In genomic region chr20:16801919-16802651, GRCh38 we compare ENCODE assay signal across 8 cellular contexts. TPM values are rescaled to one million over a fixed set of nuclear protein-coding genes. Genes with fewer than 3 reads are reported as not detected.
DNase-seq lines count a peak whose midpoint lies in the region; ATAC-seq and TF ChIP-seq lines count a peak whose summit lies in the region.

No MANE protein-coding gene starts in this region.

- dilution Hi-C loops in IMR-90 (cut with HindIII; ENCODE audit: low sequenced_read_pairs, unreplicated experiment): loop anchor here (10.0 kb wide), 1 partner anchor 633 kb away; no protein-coding TSS in a partner anchor

- BruUV-seq in IMR-90 (replicated peaks; lab: Mats Ljungman, UMichigan): no TSS peak

- H2BK15ac ChIP-seq in IMR-90 (ENCODE audit: low read depth, low read length): no peak overlapping the region

- H3K4me1 Mint-ChIP-seq in CD14-positive monocyte: no peaks in the 10 kb centered on the region

- H4K8ac ChIP-seq in IMR-90 (ENCODE audit: low read depth in 2 of 2, low read length in 2 of 2): no peak overlapping the region

- no peaks in the 10 kb centered on the region for H3K9me3 Mint-ChIP-seq in CD14-positive monocyte

- no peak overlapping the region for H3K4me3 ChIP-seq in IMR-90 (ENCODE audit: insufficient read depth, low read depth, low read length)
- no peak overlapping the region for H3K4me3 ChIP-seq in OCI-LY3 (ENCODE audit: low read length)
- H3K4me3 ChIP-seq in foreskin fibroblast (ENCODE audit: low read depth in 1 of 2, low read length in 2 of 2): no peak overlapping the region
- H3K4me3 ChIP-seq in parathyroid adenoma (ENCODE audit: low read depth, low read length): no peak overlapping the region

- peaks cover 1 to 15% (median 14%) of the 10 kb centered on the region in 3 donors for H3K27me3 Mint-ChIP-seq in CD14-positive monocyte (ENCODE audit: low read depth in 3 of 3)

- H3K79me1 ChIP-seq in IMR-90 (ENCODE audit: low read depth in 1 of 2, low read length in 2 of 2): no peaks in the 10 kb centered on the region

- H4K5ac ChIP-seq in IMR-90 (ENCODE audit: low read depth, low read length): no peak overlapping the region

- H2BK5ac ChIP-seq in IMR-90 (ENCODE audit: low read depth, low read length, poor library complexity, severe bottlenecking): no peak overlapping the region

- H3K14ac ChIP-seq in IMR-90 (replicated peaks; ENCODE audit: low read depth, low read length): no peak overlapping the region

- H3K27ac ChIP-seq in IMR-90 (ENCODE audit: insufficient read depth, low read length) (no peak overlapping the region), OCI-LY3 (ENCODE audit: low read length) (no peak overlapping the region), parathyroid adenoma (no peak overlapping the region)

- no peak overlapping the region for H3K4me3 Mint-ChIP-seq in CD14-positive monocyte

- 83% methylated on average over 4 of the region's 15 CpGs; no CpG with 5 or more reads in 1 of the 2 experiments for WGBS in IMR-90 (ENCODE audit: extremely low coverage in 2 of 2, insufficient read length in 1 of 2), 2 experiments

- H4K20me1 ChIP-seq in IMR-90 (ENCODE audit: insufficient read depth, low read length) (no peaks in the 10 kb centered on the region), OCI-LY3 (ENCODE audit: insufficient read depth, low read length) (no peaks in the 10 kb centered on the region)

- H3K9ac ChIP-seq in IMR-90 (ENCODE audit: low read depth, low read length): no peak overlapping the region
- H3K9ac ChIP-seq in OCI-LY3 (ENCODE audit: low read length): no peak overlapping the region
- no peak overlapping the region for H3K9ac ChIP-seq in parathyroid adenoma

- no peaks in the 10 kb centered on the region for H3K4me1 ChIP-seq in IMR-90 (ENCODE audit: control insufficient read depth, insufficient read depth, low read length)
- H3K4me1 ChIP-seq in OCI-LY3 (ENCODE audit: low read length): no peaks in the 10 kb centered on the region
- H3K4me1 ChIP-seq in parathyroid adenoma: no peaks in the 10 kb centered on the region

- H4K91ac ChIP-seq in IMR-90 (ENCODE audit: insufficient read depth, low read depth, low read length): no peak overlapping the region

- DNase-seq in CD14-positive monocyte (ENCODE audit: low spot score): no peak
- peak; percentile 53 for DNase-seq in IMR-90
- peak; percentile 70 to 75 for DNase-seq in activated T-cell treated with anti-CD3 and anti-CD28 coated beads, Interleukin-2, amount 50 U/mL, for 48 hours
- DNase-seq in foreskin fibroblast: peak; percentile 24 to 76

- no peak overlapping the region for H3K27ac Mint-ChIP-seq in CD14-positive monocyte

- CTCF ChIA-PET in IMR-90 (lab: Yijun Ruan, JAX): interaction anchor here (0.5 to 6.4 kb wide), 6 partner anchors 357 to 681 kb away, joined by 3 to 113 read pairs (median 4); no protein-coding TSS in a partner anchor

- POLR2A ChIA-PET in IMR-90 (lab: Charles Lee; ENCODE audit: unreplicated experiment): no interaction called here

- H2BK120ac ChIP-seq in IMR-90 (ENCODE audit: low read depth, low read length): no peak overlapping the region

- ATAC-seq in GM19324 (IDR thresholded peaks at IDR 0.05; ENCODE audit: low FRiP score, unreplicated experiment): peak; percentile 59
- peak; percentile 81 for ATAC-seq in IMR-90 (ENCODE audit: low read depth)
- ATAC-seq in HG03135 (IDR thresholded peaks at IDR 0.05; ENCODE audit: unreplicated experiment): no peak

- H3K4ac ChIP-seq in IMR-90 (ENCODE audit: low read depth, low read length): no peak overlapping the region

- peak; percentile 86 for TF ChIP-seq CTCF in CD14-positive monocyte (IDR thresholded peaks at IDR 0.05)
- peak; percentile 92 for TF ChIP-seq CTCF in IMR-90 (conservative IDR thresholded peaks at IDR 0.05; ENCODE audit: low read depth, low read length)
- TF ChIP-seq CTCF in OCI-LY3 (IDR thresholded peaks at IDR 0.05; ENCODE audit: low read depth, low read length): peak; percentile 92
- TF ChIP-seq CTCF in foreskin fibroblast (IDR thresholded peaks at IDR 0.05; ENCODE audit: low read depth, low read length): peak; percentile 84
- TF ChIP-seq CTCF in parathyroid adenoma (IDR thresholded peaks at IDR 0.05): peak; percentile 90

- peaks cover 6% of the 10 kb centered on the region for H3K27me3 ChIP-seq in IMR-90 (ENCODE audit: control insufficient read depth, insufficient read depth, low read length)
- H3K27me3 ChIP-seq in OCI-LY3 (ENCODE audit: low read depth, low read length): peaks cover 67% of the 10 kb centered on the region
- H3K27me3 ChIP-seq in parathyroid adenoma (ENCODE audit: control insufficient read depth, insufficient read depth, low read length): no peaks in the 10 kb centered on the region

- H3K9me1 ChIP-seq in IMR-90 (ENCODE audit: insufficient read depth, low read length): no peaks in the 10 kb centered on the region

- TF ChIP-seq RAD21 in IMR-90 (IDR thresholded peaks at IDR 0.05; ENCODE audit: low read length): peak; percentile 87

- H3K4me2 ChIP-seq in IMR-90 (ENCODE audit: low read depth, low read length): no peak overlapping the region
- no peak overlapping the region for H3K4me2 ChIP-seq in OCI-LY3 (ENCODE audit: low read length)
- no peak overlapping the region for H3K4me2 ChIP-seq in parathyroid adenoma (ENCODE audit: low read length)

- no peak overlapping the region for H3K23ac ChIP-seq in IMR-90 (ENCODE audit: low read depth, low read length)

- H3K56ac ChIP-seq in IMR-90 (ENCODE audit: extremely low read depth, insufficient read depth, low read length): no peak overlapping the region

- in situ Hi-C loops in IMR-90 (cut with MboI; ENCODE audit: low sequenced_read_pairs): loop anchor here (25.0 kb wide), 1 partner anchor 435 kb away; the partner anchor contains the start of gene PCSK2

- no peaks in the 10 kb centered on the region for H3K79me2 ChIP-seq in OCI-LY3 (ENCODE audit: low read length)
- H3K79me2 ChIP-seq in parathyroid adenoma: no peaks in the 10 kb centered on the region

- H3K36me3 ChIP-seq in IMR-90 (ENCODE audit: control insufficient read depth, insufficient read depth, low read length): no peaks in the 10 kb centered on the region
- H3K36me3 ChIP-seq in OCI-LY3 (replicated peaks; ENCODE audit: low read depth, low read length): no peaks in the 10 kb centered on the region
- no peaks in the 10 kb centered on the region for H3K36me3 ChIP-seq in parathyroid adenoma (ENCODE audit: control insufficient read depth, insufficient read depth, low read length)

- H2AFZ ChIP-seq in IMR-90 (replicated peaks; ENCODE audit: low read length, poor library complexity): no peak overlapping the region
- H2AFZ ChIP-seq in OCI-LY3 (ENCODE audit: low read depth, low read length): no peak overlapping the region
- H2AFZ ChIP-seq in parathyroid adenoma: no peak overlapping the region

- H3K36me3 Mint-ChIP-seq in CD14-positive monocyte: no peaks in the 10 kb centered on the region

- H3K9me3 ChIP-seq in IMR-90 (ENCODE audit: control insufficient read depth, insufficient read depth, low read length) (no peaks in the 10 kb centered on the region; the same call in 1 of the 2 replicates), OCI-LY3 (ENCODE audit: insufficient read depth, low read length) (no peaks in the 10 kb centered on the region), parathyroid adenoma (ENCODE audit: control insufficient read depth, low read length) (no peaks in the 10 kb centered on the region)

- H2AK9ac ChIP-seq in IMR-90 (replicated peaks; ENCODE audit: low read depth, low read length, poor library complexity): no peak overlapping the region

- H2BK20ac ChIP-seq in IMR-90 (ENCODE audit: low read depth, low read length): no peak overlapping the region

- TF ChIP-seq POLR2A in IMR-90 (IDR thresholded peaks at IDR 0.05; ENCODE audit: low read depth, low read length): no peak

- H2AK5ac ChIP-seq in IMR-90 (ENCODE audit: low read depth, low read length): no peak overlapping the region

- intact Hi-C loops in CD14-positive monocyte (cut with micrococcal nuclease): loop anchor here in 1 of 2 donors (5.0 kb wide), 1 partner anchor 630 kb away; no protein-coding TSS in a partner anchor
- intact Hi-C loops in IMR-90 (cut with micrococcal nuclease): loop anchor here (5.0 to 10.0 kb wide), 3 partner anchors 423 to 810 kb away; partner anchors contain the start of gene PCSK2

- H3K18ac ChIP-seq in IMR-90 (ENCODE audit: low read depth, low read length): no peak overlapping the region

TF ChIP-seq in IMR-90, 13 proteins besides CTCF, POLR2A, EP300 and RAD21:
- TF ChIP-seq SMC3 (IDR thresholded peaks at IDR 0.05; ENCODE audit: low read depth, low read length) (peak; percentile 69), RCOR1 (IDR thresholded peaks at IDR 0.05; ENCODE audit: insufficient replicate concordance, low read length) (no peak), FOS (IDR thresholded peaks at IDR 0.05; ENCODE audit: low read depth, low read length) (no peak), BHLHE40 (IDR thresholded peaks at IDR 0.05; ENCODE audit: low read depth, low read length) (no peak), RFX5 (IDR thresholded peaks at IDR 0.05; ENCODE audit: low read depth, low read length) (no peak), MAFK (IDR thresholded peaks at IDR 0.05; ENCODE audit: low read depth, low read length) (no peak), CHD1 (IDR thresholded peaks at IDR 0.05; ENCODE audit: low read depth, low read length) (no peak)
- TF ChIP-seq, protein P1, sequence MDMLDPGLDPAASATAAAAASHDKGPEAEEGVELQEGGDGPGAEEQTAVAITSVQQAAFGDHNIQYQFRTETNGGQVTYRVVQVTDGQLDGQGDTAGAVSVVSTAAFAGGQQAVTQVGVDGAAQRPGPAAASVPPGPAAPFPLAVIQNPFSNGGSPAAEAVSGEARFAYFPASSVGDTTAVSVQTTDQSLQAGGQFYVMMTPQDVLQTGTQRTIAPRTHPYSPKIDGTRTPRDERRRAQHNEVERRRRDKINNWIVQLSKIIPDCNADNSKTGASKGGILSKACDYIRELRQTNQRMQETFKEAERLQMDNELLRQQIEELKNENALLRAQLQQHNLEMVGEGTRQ (IDR thresholded peaks at IDR 0.05; ENCODE audit: low read depth, low read length): no peak

RNA-seq across cellular contexts. Expression of gene OTOR, which starts 53.9 kb away (rescaled TPM):
- not detected for polyA plus RNA-seq in CD14-positive monocyte
- total RNA-seq in IMR-90 (2012; rRNA removed): not detected in 2 replicates
- not detected in 2 replicates for polyA plus RNA-seq in IMR-90 (2012; rRNA removed)
- polyA plus RNA-seq in IMR-90 (2012; cell fraction: cytosol; rRNA removed): not detected in 2 replicates
- not detected in 2 replicates for polyA plus RNA-seq in IMR-90 (2012; cell fraction: nucleus; rRNA removed; ENCODE audit: low replicate concordance)
